In genomic region chr2:231361701-231362588, GRCh38 we compare ENCODE assay signal across 11 cellular contexts. TPM values are rescaled to one million over a fixed set of nuclear protein-coding genes. Genes with fewer than 3 reads are reported as not detected.
DNase-seq lines count a peak whose midpoint lies in the region; ATAC-seq, FAIRE-seq and TF ChIP-seq lines count a peak whose summit lies in the region.
"Had no signal": no experiment of that assay in that cellular context is flagged by ENCODE, and none has a peak within 500 bp of the region (broad histone marks: within the 10 kb centered on the region; RNA-seq: fewer than 3 reads in every experiment).

No MANE protein-coding gene starts in this region.

- H3K4me3 ChIP-seq in RWPE2 (ENCODE audit: severe bottlenecking) = no peak overlapping the region
- H3K4me3 ChIP-seq in mucosa of rectum (ENCODE audit: low read length in 2 of 2) = no peak overlapping the region
- no peak overlapping the region for H3K4me3 ChIP-seq in prostate gland
- no peak overlapping the region for H3K4me3 ChIP-seq in GM23248
- H3K4me3 ChIP-seq: tibial artery had no signal

- TF ChIP-seq POLR2A in prostate gland (IDR thresholded peaks at IDR 0.05) = no peak

- WGBS in prostate gland = 83% methylated on average over 12 of the region's 12 CpGs
- WGBS in GM23248 (ENCODE audit: low coverage in 1 of 2, low lambda C conversion rate in 2 of 2, missing lambda C conversion rate in 2 of 2), 2 experiments = 76 to 79% methylated on average over 12 of the region's 12 CpGs

- in situ Hi-C loops in GM23248 (cut with MboI) = no loop called here

- no peaks in the 10 kb centered on the region for H3K36me3 Mint-ChIP-seq in activated naive CD4-positive, alpha-beta T cell treated with anti-CD3 and anti-CD28 coated beads, Interleukin-2, amount 10 ng/mL, durations not matched to agents 7 days and 5 days

- no peak overlapping the region for H3K4me2 ChIP-seq in GM23248 (ENCODE audit: unreplicated experiment)

- peaks cover 8% of the 10 kb centered on the region for H3K4me1 ChIP-seq in RWPE2 (ENCODE audit: insufficient read depth, poor library complexity, severe bottlenecking)
- peaks cover 4 to 12% of the 10 kb centered on the region in 2 donors for H3K4me1 ChIP-seq in mucosa of rectum (ENCODE audit: control insufficient read depth in 2 of 2, insufficient read depth in 2 of 2, low read length in 2 of 2)
- H3K4me1 ChIP-seq in prostate gland (replicated peaks) = no peaks in the 10 kb centered on the region
- no peaks in the 10 kb centered on the region for H3K4me1 ChIP-seq in GM23248 (ENCODE audit: insufficient read depth)

- H3K9ac ChIP-seq in mucosa of rectum (ENCODE audit: low read depth in 1 of 2, low read length in 2 of 2) = peak overlapping the region; percentile 31 to 32
- H3K9ac ChIP-seq in GM23248 = no peak overlapping the region

- H3K27me3 ChIP-seq in RWPE2 (ENCODE audit: insufficient read depth, poor library complexity, severe bottlenecking) (no peaks in the 10 kb centered on the region), mucosa of rectum (ENCODE audit: control insufficient read depth in 2 of 2, insufficient read depth in 2 of 2, low read length in 2 of 2) (no peaks in the 10 kb centered on the region), prostate gland (replicated peaks; ENCODE audit: insufficient read depth) (no peaks in the 10 kb centered on the region), GM23248 (replicated peaks; ENCODE audit: insufficient read depth) (no peaks in the 10 kb centered on the region)
- H3K27me3 ChIP-seq: tibial artery had no signal

- H3K27ac Mint-ChIP-seq in activated naive CD4-positive, alpha-beta T cell treated with anti-CD3 and anti-CD28 coated beads, Interleukin-2, amount 10 ng/mL, durations not matched to agents 7 days and 5 days = no peak overlapping the region

- H3K27ac ChIP-seq in RWPE2 (ENCODE audit: poor library complexity, severe bottlenecking) (no peak overlapping the region), mucosa of rectum (ENCODE audit: low read depth in 2 of 2, low read length in 2 of 2) (peak overlapping the region; percentile 7 to 49), prostate gland (no peak overlapping the region), GM23248 (no peak overlapping the region)
- H3K27ac ChIP-seq: tibial artery had no signal

- peaks cover 24% of the 10 kb centered on the region for H3K27me3 Mint-ChIP-seq in activated naive CD4-positive, alpha-beta T cell treated with anti-CD3 and anti-CD28 coated beads, Interleukin-2, amount 10 ng/mL, durations not matched to agents 7 days and 5 days

- H3K9me2 ChIP-seq in GM23248 (ENCODE audit: insufficient read depth) = no peaks in the 10 kb centered on the region

- H3K79me2 ChIP-seq in GM23248 (ENCODE audit: insufficient read depth) = no peaks in the 10 kb centered on the region

- CTCF ChIA-PET in activated naive CD4-positive, alpha-beta T cell treated with anti-CD3 and anti-CD28 coated beads, Interleukin-2, amount 10 ng/mL, durations not matched to agents 7 days and 5 days (lab: Charles Lee) = interaction anchor here (0.6 to 1.2 kb wide), 3 partner anchors 10 to 138 kb away, joined by 3 to 4 read pairs (median 3); no protein-coding TSS in a partner anchor

- H3K9me3 Mint-ChIP-seq in activated naive CD4-positive, alpha-beta T cell treated with anti-CD3 and anti-CD28 coated beads, Interleukin-2, amount 10 ng/mL, durations not matched to agents 7 days and 5 days = no peaks in the 10 kb centered on the region

- H3F3A ChIP-seq in GM23248 (ENCODE audit: insufficient read depth) = 0 out of 2 replicates have a peak, but pooled peaks cover 8% of the 10 kb centered on the region

- H4K20me1 ChIP-seq in GM23248 (ENCODE audit: insufficient read depth) = no peaks in the 10 kb centered on the region

- H3K36me3 ChIP-seq in RWPE2 (ENCODE audit: low read depth) (no peaks in the 10 kb centered on the region), mucosa of rectum (ENCODE audit: control insufficient read depth in 2 of 2, insufficient read depth in 2 of 2, low read length in 2 of 2) (peaks cover 0 to 2% of the 10 kb centered on the region in 2 donors), prostate gland (no peaks in the 10 kb centered on the region), GM23248 (ENCODE audit: low read depth) (no peaks in the 10 kb centered on the region)

- H3K4me1 Mint-ChIP-seq in activated naive CD4-positive, alpha-beta T cell treated with anti-CD3 and anti-CD28 coated beads, Interleukin-2, amount 10 ng/mL, durations not matched to agents 7 days and 5 days = peaks cover 20% of the 10 kb centered on the region

- H3K4me3 Mint-ChIP-seq in activated naive CD4-positive, alpha-beta T cell treated with anti-CD3 and anti-CD28 coated beads, Interleukin-2, amount 10 ng/mL, durations not matched to agents 7 days and 5 days = no peak overlapping the region

- DNase-seq in activated naive CD4-positive, alpha-beta T cell treated with anti-CD3 and anti-CD28 coated beads, Interleukin-2, amount 10 ng/mL, durations not matched to agents 7 days and 5 days = peak; percentile 36
- no peak for DNase-seq in activated naive CD4-positive, alpha-beta T cell (lab: John Stamatoyannopoulos, UW)
- peak; percentile 16 for DNase-seq in RWPE2 (ENCODE audit: low spot score)
- DNase-seq in prostate gland (ENCODE audit: low spot score) = no peak
- no peak for DNase-seq in frontal cortex (ENCODE audit: low spot score in 2 of 2)
- no peak for DNase-seq in GM23248
- DNase-seq: DND-41 had no signal

- no peak for FAIRE-seq in frontal cortex (lab: Jason Lieb, UNC)
- FAIRE-seq: islet of Langerhans had no signal

- H2AFZ ChIP-seq in GM23248 = no peak overlapping the region

- intact Hi-C loops in prostate gland (cut with DNase I) = no loop called here

- H3K9me3 ChIP-seq in RWPE2 (ENCODE audit: severe bottlenecking) (no peaks in the 10 kb centered on the region), mucosa of rectum (ENCODE audit: control insufficient read depth in 2 of 2, low read length in 2 of 2) (no peaks in the 10 kb centered on the region), prostate gland (no peaks in the 10 kb centered on the region), GM23248 (ENCODE audit: low read depth) (no peaks in the 10 kb centered on the region)
- H3K9me3 ChIP-seq: tibial artery had no signal

- ATAC-seq in HG02885 (IDR thresholded peaks at IDR 0.05; ENCODE audit: poor library complexity, unreplicated experiment) (peak; percentile 89), RWPE2 (ENCODE audit: low read depth) (no peak)

- TF ChIP-seq CTCF in RWPE2 (IDR thresholded peaks at IDR 0.05; ENCODE audit: poor library complexity, severe bottlenecking) = no peak
- no peak for TF ChIP-seq CTCF in prostate gland (IDR thresholded peaks at IDR 0.05)

RNA-seq across cellular contexts. Expression of gene B3GNT7, which starts 33.6 kb away (rescaled TPM):
- total RNA-seq in prostate gland (1 to 10 TPM; 2.1 to 7.4 TPM), frontal cortex (0.82 TPM)
- under 0.01 TPM in 1 of 2 replicates, not detected in the other for total RNA-seq in GM23248 (2014; rRNA removed; shearing (Covaris generic))
- polyA plus RNA-seq in GM23248 (2016; fragmentation: Nextera tagmentation; extraction: Ambion mirVana) = 0.08 TPM in 1 of 2 replicates, not detected in the other

Comparison
In these comparisons a context has a peak if more than half of its experiments do, and no peak if none do; other contexts are left out.
1. DNase-seq: peak in activated naive CD4-positive, alpha-beta T cell treated with anti-CD3 and anti-CD28 coated beads, Interleukin-2, amount 10 ng/mL, durations not matched to agents 7 days and 5 days (single experiment) and RWPE2 (single experiment); none in activated naive CD4-positive, alpha-beta T cell (0 of 4), prostate gland (single experiment), frontal cortex (0 of 2) and GM23248 (single experiment).
2. H3K27ac ChIP-seq: peak in mucosa of rectum (2 of 2); none in RWPE2 (single experiment), prostate gland (0 of 2) and GM23248 (single experiment).